Comparison of ENCODE assay signal across 26 cellular contexts in the genomic region with DNA sequence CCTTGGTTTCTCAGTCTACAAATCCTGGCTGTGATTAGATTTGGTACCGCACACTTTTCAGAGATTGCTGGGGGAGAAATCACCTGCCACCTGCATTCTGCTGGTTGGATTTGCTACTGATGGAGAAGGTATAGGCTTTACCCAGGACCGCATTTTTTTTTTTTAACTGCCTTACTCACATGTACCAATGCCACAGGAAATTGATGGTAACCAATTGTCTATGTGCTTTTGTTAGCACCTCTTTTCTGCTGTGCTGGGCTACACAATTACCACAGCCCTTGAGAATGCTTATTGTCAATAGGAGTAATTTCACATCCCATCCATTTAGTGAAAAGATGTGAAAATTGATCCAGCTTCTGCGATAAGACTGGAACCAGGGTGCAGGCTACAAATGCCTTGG.
DNase-seq lines count a peak whose midpoint lies in the region; ATAC-seq and TF ChIP-seq lines count a peak whose summit lies in the region.
"Had no signal": no experiment of that assay in that cellular context is flagged by ENCODE, and none has a peak within 500 bp of the region (broad histone marks: within the 10 kb centered on the region; RNA-seq: fewer than 3 reads in every experiment).

No MANE protein-coding gene starts in this region.

- ATAC-seq in PC-3 (no peak), GM18511 (IDR thresholded peaks at IDR 0.05; ENCODE audit: unreplicated experiment) (no peak)
- ATAC-seq in activated T-helper 17 cell treated with anti-CD3 and anti-CD28 coated beads, Interleukin-2, amount 50 U/mL, for 72 hours (replicated peaks), result no peak
- ATAC-seq: gastroesophageal sphincter; K562; mucosa of descending colon; stimulated activated naive CD8-positive, alpha-beta T cell treated with anti-CD3 and anti-CD28 coated beads, Interleukin-15, amount 100 ng/mL, for 72 hours had no signal

- H3K9ac ChIP-seq in PC-3 (ENCODE audit: low read length) (no peak overlapping the region), mesenchymal stem cell (ENCODE audit: low read length) (no peak overlapping the region)

- POLR2A ChIA-PET in HEK293 (lab: Yijun Ruan, JAX), result no interaction called here
- POLR2A ChIA-PET in PC-3 (lab: Charles Lee; ENCODE audit: unreplicated experiment), result interaction anchor here (0.7 kb wide), 1 partner anchor 133 kb away, joined by 3 read pairs; no protein-coding TSS in a partner anchor

- peaks cover 6% of the 10 kb centered on the region for H3F3A ChIP-seq in PC-3 (ENCODE audit: low read length, unreplicated experiment)

- H3K36me3 ChIP-seq in ACC112 (ENCODE audit: insufficient read depth, low read length), result no peaks in the 10 kb centered on the region
- no peaks in the 10 kb centered on the region for H3K36me3 ChIP-seq in HEK293 (ENCODE audit: control insufficient read depth in 2 of 2, insufficient read depth in 1 of 2, low read length in 2 of 2)
- H3K36me3 ChIP-seq in PC-3 (ENCODE audit: low read depth, low read length), result no peaks in the 10 kb centered on the region
- H3K36me3 ChIP-seq in mesenchymal stem cell (ENCODE audit: control insufficient read depth in 1 of 2, insufficient read depth in 2 of 2, low read depth in 1 of 2, low read length in 2 of 2), result no peaks in the 10 kb centered on the region
- H3K36me3 ChIP-seq: colonic mucosa, gastroesophageal sphincter, sigmoid colon, thyroid gland had no signal

- H4K8ac ChIP-seq in mesenchymal stem cell (ENCODE audit: low read length), result no peak overlapping the region

- H3K27ac Mint-ChIP-seq in activated T-helper 17 cell treated with anti-CD3 and anti-CD28 coated beads, Interleukin-2, amount 50 U/mL, for 72 hours, result no peak overlapping the region
- H3K27ac Mint-ChIP-seq: progenitor cell of endocrine pancreas; stimulated activated naive CD8-positive, alpha-beta T cell treated with anti-CD3 and anti-CD28 coated beads, Interleukin-15, amount 100 ng/mL, for 72 hours had no signal

- H3K36me3 Mint-ChIP-seq in activated T-helper 17 cell treated with anti-CD3 and anti-CD28 coated beads, Interleukin-2, amount 50 U/mL, for 72 hours (ENCODE audit: low read depth), result no peaks in the 10 kb centered on the region
- H3K36me3 Mint-ChIP-seq: CD14-positive monocyte had no signal

- peak overlapping the region in 1 of 2 experiments; percentile 71 for H2BK12ac ChIP-seq in mesenchymal stem cell (ENCODE audit: low read length in 2 of 2)

- H3K4me1 ChIP-seq in ACC112 (ENCODE audit: control insufficient read depth, insufficient read depth, low read length, unreplicated experiment) (peaks cover 33% of the 10 kb centered on the region), HEK293 (ENCODE audit: control insufficient read depth, insufficient read depth, low read length) (peaks cover 9% of the 10 kb centered on the region), PC-3 (ENCODE audit: insufficient read depth, low read length) (peaks cover 42% of the 10 kb centered on the region), mesenchymal stem cell (ENCODE audit: control insufficient read depth, insufficient read depth, low read depth, low read length) (peaks cover 5% of the 10 kb centered on the region)
- H3K4me1 ChIP-seq: colonic mucosa, thyroid gland had no signal

- CTCF ChIA-PET in HEK293 (lab: Yijun Ruan, JAX), result no interaction called here
- CTCF ChIA-PET in PC-3 (lab: Charles Lee), result no interaction called here

- H2AK5ac ChIP-seq in mesenchymal stem cell (ENCODE audit: low read length, severe bottlenecking), result no peak overlapping the region

- peaks cover 3% of the 10 kb centered on the region for H3K27me3 Mint-ChIP-seq in activated T-helper 17 cell treated with anti-CD3 and anti-CD28 coated beads, Interleukin-2, amount 50 U/mL, for 72 hours
- H3K27me3 Mint-ChIP-seq: progenitor cell of endocrine pancreas had no signal

- no peaks in the 10 kb centered on the region for H3K27me3 ChIP-seq in ACC112 (ENCODE audit: insufficient read depth, low read length)
- H3K27me3 ChIP-seq in PC-3 (ENCODE audit: low read length), result no peaks in the 10 kb centered on the region
- no peaks in the 10 kb centered on the region for H3K27me3 ChIP-seq in mesenchymal stem cell (ENCODE audit: control insufficient read depth in 1 of 2, insufficient read depth in 1 of 2, low read length in 2 of 2)
- H3K27me3 ChIP-seq: colonic mucosa, gastroesophageal sphincter, sigmoid colon, thyroid gland had no signal

- H3K79me2 ChIP-seq in ACC112 (ENCODE audit: control insufficient read depth, insufficient read depth, low read length, unreplicated experiment) (no peaks in the 10 kb centered on the region), PC-3 (ENCODE audit: low read length) (no peaks in the 10 kb centered on the region)

- H2BK15ac ChIP-seq in mesenchymal stem cell (ENCODE audit: low read depth, poor library complexity, severe bottlenecking), result peak overlapping the region; percentile 3

- no peak overlapping the region for H3K4me3 Mint-ChIP-seq in activated T-helper 17 cell treated with anti-CD3 and anti-CD28 coated beads, Interleukin-2, amount 50 U/mL, for 72 hours
- H3K4me3 Mint-ChIP-seq: stimulated activated naive CD8-positive, alpha-beta T cell treated with anti-CD3 and anti-CD28 coated beads, Interleukin-15, amount 100 ng/mL, for 72 hours had no signal

- no peaks in the 10 kb centered on the region for H4K20me1 ChIP-seq in PC-3 (ENCODE audit: low read length)

- no TSS peak for BruUV-seq in PC-3 (replicated peaks; lab: Mats Ljungman, UMichigan)

- H3K9me3 Mint-ChIP-seq in activated T-helper 17 cell treated with anti-CD3 and anti-CD28 coated beads, Interleukin-2, amount 50 U/mL, for 72 hours, result peaks cover 4% of the 10 kb centered on the region

- no peak overlapping the region for H4K91ac ChIP-seq in mesenchymal stem cell (ENCODE audit: low read length)

- H2AFZ ChIP-seq in ACC112 (ENCODE audit: low read length, unreplicated experiment) (peak overlapping the region; percentile 54), PC-3 (ENCODE audit: low read length) (no peak overlapping the region), mesenchymal stem cell (ENCODE audit: low read depth, low read length) (no peak overlapping the region)

- H3K4me1 Mint-ChIP-seq in activated T-helper 17 cell treated with anti-CD3 and anti-CD28 coated beads, Interleukin-2, amount 50 U/mL, for 72 hours, result no peaks in the 10 kb centered on the region

- H3K14ac ChIP-seq in mesenchymal stem cell (ENCODE audit: low read length in 2 of 2), result no peak overlapping the region

- H3K4me2 ChIP-seq in PC-3 (ENCODE audit: low read length), result peak overlapping the region; percentile 49
- H3K4me2 ChIP-seq in mesenchymal stem cell (ENCODE audit: low read length, poor library complexity, severe bottlenecking), result no peak overlapping the region

- intact Hi-C loops in PC-3 (cut with micrococcal nuclease), result loop anchor here (2.0 kb wide), 4 partner anchors 15 to 113 kb away; no protein-coding TSS in a partner anchor

- H3K23ac ChIP-seq in mesenchymal stem cell (ENCODE audit: low read length in 2 of 2), result no peak overlapping the region

- H3K9me3 ChIP-seq in HEK293 (ENCODE audit: control insufficient read depth, insufficient read depth, low read depth, low read length) (no peaks in the 10 kb centered on the region), PC-3 (ENCODE audit: low read length) (no peaks in the 10 kb centered on the region), mesenchymal stem cell (ENCODE audit: control insufficient read depth, low read length) (no peaks in the 10 kb centered on the region)
- H3K9me3 ChIP-seq: colonic mucosa, gastroesophageal sphincter, mucosa of descending colon, sigmoid colon, thyroid gland had no signal

- no peak overlapping the region for H2BK5ac ChIP-seq in mesenchymal stem cell (ENCODE audit: low read depth, low read length, poor library complexity, severe bottlenecking)

- H3K4me3 ChIP-seq in ACC112 (ENCODE audit: low read depth, low read length), result no peak overlapping the region
- no peak overlapping the region for H3K4me3 ChIP-seq in HEK293 (ENCODE audit: low read depth, low read length)
- no peak overlapping the region for H3K4me3 ChIP-seq in PC-3 (ENCODE audit: low read length)
- H3K4me3 ChIP-seq in mesenchymal stem cell (ENCODE audit: insufficient read depth in 1 of 2, low read depth in 1 of 2, low read length in 2 of 2), result no peak overlapping the region
- H3K4me3 ChIP-seq: colonic mucosa, gastroesophageal sphincter, K562, mucosa of descending colon, sigmoid colon, SK-N-MC, thyroid gland had no signal

- H3K18ac ChIP-seq in mesenchymal stem cell (ENCODE audit: low read depth in 1 of 2, low read length in 2 of 2), result no peak overlapping the region

- WGBS in mesenchymal stem cell, result 97% methylated on average over 3 of the region's 3 CpGs

- H3K79me1 ChIP-seq in mesenchymal stem cell (replicated peaks; ENCODE audit: low read length, poor library complexity, severe bottlenecking), result no peaks in the 10 kb centered on the region

- TF ChIP-seq CTCF in HEK293 (tag by site-specific recombination; IDR thresholded peaks at IDR 0.05), result no peak
- TF ChIP-seq CTCF in PC-3 (conservative IDR thresholded peaks at IDR 0.05; ENCODE audit: low read depth, low read length), result no peak

- no peaks in the 10 kb centered on the region for H3K9me2 ChIP-seq in PC-3 (replicated peaks; ENCODE audit: low read length)

- H3K27ac ChIP-seq in ACC112 (ENCODE audit: low read depth, low read length) (no peak overlapping the region), HEK293 (ENCODE audit: extremely low read depth, low read depth, low read length) (no peak overlapping the region), PC-3 (ENCODE audit: low read length) (peak overlapping the region; percentile 79; the same call in 1 of the 2 replicates), mesenchymal stem cell (ENCODE audit: low read length, poor library complexity, severe bottlenecking) (no peak overlapping the region)
- H3K27ac ChIP-seq: colonic mucosa, gastroesophageal sphincter, SK-N-MC, thyroid gland had no signal

- DNase-seq in PC-3 (no peak), mesenchymal stem cell (no peak), SHP77 treated with DMSO at 0.1 percent for 48 hours (lab: John Stamatoyannopoulos, UW) (no peak)
- no peak for DNase-seq in activated CD4-positive, alpha-beta T cell treated with anti-CD3 and anti-CD28 coated beads, Interleukin-2, amount 50 U/mL, for 4 hours
- DNase-seq: activated CD4-positive, alpha-beta T cell treated with anti-CD3 and anti-CD28 coated beads for 48 hours; activated naive CD4-positive, alpha-beta T cell treated with anti-CD3 and anti-CD28 coated beads, Interleukin-2, amount 50 U/mL, for 16 hours; amygdala; colonic mucosa; EL; hippocampal formation; left ventricle myocardium superior; MM.1S; mucosa of descending colon; nephron progenitor cell; sigmoid colon; stimulated activated naive CD8-positive, alpha-beta T cell treated with anti-CD3 and anti-CD28 coated beads, Interleukin-15, amount 100 ng/mL, for 72 hours; thyroid gland had no signal

- H3K4ac ChIP-seq in mesenchymal stem cell (ENCODE audit: low read depth in 1 of 2, low read length in 2 of 2), result peak overlapping the region in 1 of 2 experiments; percentile 27

- H2BK120ac ChIP-seq in mesenchymal stem cell (ENCODE audit: low read depth, low read length), result no peak overlapping the region

TF ChIP-seq in HEK293, 187 proteins besides CTCF, POLR2A, EP300 and RAD21 (continues in another document):
- TF ChIP-seq ZXDB (tag by site-specific recombination; IDR thresholded peaks at IDR 0.05), result no peak
